Comparison of ENCODE assay signal across 30 cellular contexts in the genomic region with DNA sequence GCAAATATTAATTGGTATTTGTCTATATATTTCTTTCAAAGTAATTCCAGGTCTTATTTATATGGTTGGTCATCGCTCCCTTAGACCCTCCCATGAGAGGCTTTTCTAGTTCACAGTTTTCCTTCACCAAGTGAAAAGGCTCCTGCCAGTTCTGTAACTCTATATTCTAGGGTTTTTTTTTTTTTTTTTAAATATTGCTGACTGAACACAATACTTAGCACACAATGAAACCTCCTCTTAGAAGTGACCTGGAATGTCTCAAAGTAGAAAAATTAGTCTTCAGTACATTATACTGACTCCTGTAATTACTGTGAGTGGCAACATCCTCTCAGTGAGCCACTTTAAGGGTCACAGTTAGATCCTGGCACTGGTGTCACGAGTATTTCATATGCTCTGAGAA.
"Had no signal": no experiment of that assay in that cellular context is flagged by ENCODE, and none has a peak within 500 bp of the region (broad histone marks: within the 10 kb centered on the region; RNA-seq: fewer than 3 reads in every experiment).

No MANE protein-coding gene starts in this region.

- H3K27me3 Mint-ChIP-seq: activated CD4-positive, alpha-beta T cell treated with anti-CD3 and anti-CD28 coated beads, Interleukin-2, amount 10 ng/mL, durations not matched to agents 24 days and 14 days; activated CD8-positive, alpha-beta T cell treated with anti-CD3 and anti-CD28 coated beads for 36 hours; activated naive CD4-positive, alpha-beta T cell treated with anti-CD3 and anti-CD28 coated beads, Interleukin-2, amount 50 U/mL, for 24 hours; activated naive CD8-positive, alpha-beta T cell treated with anti-CD3 and anti-CD28 coated beads, Interleukin-2, amount 10 ng/mL, durations not matched to agents 7 days and 5 days; activated T-cell treated with anti-CD3 and anti-CD28 coated beads, Interleukin-2, amount 50 U/mL, for 24 hours had no signal

- H3K4me1 ChIP-seq: ascending aorta, breast epithelium, Peyer's patch, SJSA1 had no signal

- H3K27me3 ChIP-seq: ascending aorta, breast epithelium, Peyer's patch, SJSA1 had no signal

- ATAC-seq: activated CD8-positive, alpha-beta T cell treated with anti-CD3 and anti-CD28 coated beads for 36 hours; PC-3; SK-N-SH treated with all-trans-retinoic acid at 6 μM for 48 hours had no signal

- H3K36me3 ChIP-seq: breast epithelium had no signal

- H3K27ac Mint-ChIP-seq: activated CD4-positive, alpha-beta T cell treated with anti-CD3 and anti-CD28 coated beads, Interleukin-2, amount 10 ng/mL, durations not matched to agents 24 days and 14 days; activated CD8-positive, alpha-beta T cell treated with anti-CD3 and anti-CD28 coated beads for 36 hours; activated naive CD4-positive, alpha-beta T cell treated with anti-CD3 and anti-CD28 coated beads, Interleukin-2, amount 50 U/mL, for 24 hours; activated naive CD8-positive, alpha-beta T cell treated with anti-CD3 and anti-CD28 coated beads, Interleukin-2, amount 10 ng/mL, durations not matched to agents 7 days and 5 days; activated T-cell treated with anti-CD3 and anti-CD28 coated beads, Interleukin-2, amount 50 U/mL, for 24 hours; activated T-helper 2 cell treated with anti-CD3 and anti-CD28 coated beads, Interferon-gamma antibody, Interleukin-2, Interleukin-4, amounts not matched to agents 10 μg/mL and 5 μg/mL and 100 μg/mL, durations not matched to agents 14 hours and 24 hours and 36 hours had no signal

- H3K4me3 Mint-ChIP-seq: activated CD4-positive, alpha-beta T cell treated with anti-CD3 and anti-CD28 coated beads, Interleukin-2, amount 10 ng/mL, durations not matched to agents 24 days and 14 days; activated CD8-positive, alpha-beta T cell treated with anti-CD3 and anti-CD28 coated beads for 36 hours; activated naive CD4-positive, alpha-beta T cell treated with anti-CD3 and anti-CD28 coated beads, Interleukin-2, amount 50 U/mL, for 24 hours; activated naive CD8-positive, alpha-beta T cell treated with anti-CD3 and anti-CD28 coated beads, Interleukin-2, amount 10 ng/mL, durations not matched to agents 7 days and 5 days; activated T-cell treated with anti-CD3 and anti-CD28 coated beads, Interleukin-2, amount 50 U/mL, for 24 hours had no signal

- DNase-seq: activated CD4-positive, alpha-beta T cell treated with anti-CD3 and anti-CD28 coated beads, Interleukin-2, amount 10 ng/mL, durations not matched to agents 24 days and 14 days; activated CD4-positive, alpha-beta T cell treated with anti-CD3 and anti-CD28 coated beads, Interleukin-2, amount 50 U/mL, for 4 hours; activated CD8-positive, alpha-beta T cell treated with anti-CD3 and anti-CD28 coated beads for 36 hours; activated gamma-delta T cell; activated naive CD4-positive, alpha-beta T cell treated with Interleukin-2 at 50 U/mL for 16 hours; activated naive CD8-positive, alpha-beta T cell treated with anti-CD3 and anti-CD28 coated beads, Interleukin-2, amount 10 ng/mL, durations not matched to agents 7 days and 5 days; activated T-cell treated with anti-CD3 and anti-CD28 coated beads, Interleukin-2, amount 50 U/mL, for 24 hours; amygdala; Karpas-422; KBM-7; NCI-H1105; NCI-H1417 treated with DMSO at 0.1 percent for 48 hours; NCI-H187 treated with DMSO at 0.1 percent for 48 hours; NCI-H2081; NCI-H345; NCI-H510A; NCI-H526; NCI-H748 treated with DMSO at 0.1 percent for 48 hours; NK-92 treated with Interleukin-12 subunit alpha and Interleukin-12 subunit beta, amount 100 ng/mL, for 24 hours; PC-3; Peyer's patch; RPMI8226; SHP77 treated with DMSO at 0.1 percent for 48 hours; T1000 had no signal

- H3K4me3 ChIP-seq: ascending aorta, breast epithelium, Peyer's patch, SJSA1 had no signal

- H3K4me1 Mint-ChIP-seq: activated CD4-positive, alpha-beta T cell treated with anti-CD3 and anti-CD28 coated beads, Interleukin-2, amount 10 ng/mL, durations not matched to agents 24 days and 14 days; activated naive CD4-positive, alpha-beta T cell treated with anti-CD3 and anti-CD28 coated beads, Interleukin-2, amount 50 U/mL, for 24 hours; activated naive CD8-positive, alpha-beta T cell treated with anti-CD3 and anti-CD28 coated beads, Interleukin-2, amount 10 ng/mL, durations not matched to agents 7 days and 5 days had no signal

- H3K27ac ChIP-seq: ascending aorta, breast epithelium, Peyer's patch, SJSA1 had no signal

- H3K9me3 Mint-ChIP-seq: activated CD4-positive, alpha-beta T cell treated with anti-CD3 and anti-CD28 coated beads, Interleukin-2, amount 10 ng/mL, durations not matched to agents 24 days and 14 days; activated CD8-positive, alpha-beta T cell treated with anti-CD3 and anti-CD28 coated beads for 36 hours; activated naive CD4-positive, alpha-beta T cell treated with anti-CD3 and anti-CD28 coated beads, Interleukin-2, amount 50 U/mL, for 24 hours; activated naive CD8-positive, alpha-beta T cell treated with anti-CD3 and anti-CD28 coated beads, Interleukin-2, amount 10 ng/mL, durations not matched to agents 7 days and 5 days; activated T-cell treated with anti-CD3 and anti-CD28 coated beads, Interleukin-2, amount 50 U/mL, for 24 hours; activated T-helper 2 cell treated with anti-CD3 and anti-CD28 coated beads, Interferon-gamma antibody, Interleukin-2, Interleukin-4, amounts not matched to agents 10 μg/mL and 5 μg/mL and 100 μg/mL, durations not matched to agents 14 hours and 24 hours and 36 hours had no signal

- H3K9me3 ChIP-seq: ascending aorta, breast epithelium, Peyer's patch, SJSA1 had no signal
